Comparison of ENCODE assay signal across 9 cellular contexts in the genomic region with DNA sequence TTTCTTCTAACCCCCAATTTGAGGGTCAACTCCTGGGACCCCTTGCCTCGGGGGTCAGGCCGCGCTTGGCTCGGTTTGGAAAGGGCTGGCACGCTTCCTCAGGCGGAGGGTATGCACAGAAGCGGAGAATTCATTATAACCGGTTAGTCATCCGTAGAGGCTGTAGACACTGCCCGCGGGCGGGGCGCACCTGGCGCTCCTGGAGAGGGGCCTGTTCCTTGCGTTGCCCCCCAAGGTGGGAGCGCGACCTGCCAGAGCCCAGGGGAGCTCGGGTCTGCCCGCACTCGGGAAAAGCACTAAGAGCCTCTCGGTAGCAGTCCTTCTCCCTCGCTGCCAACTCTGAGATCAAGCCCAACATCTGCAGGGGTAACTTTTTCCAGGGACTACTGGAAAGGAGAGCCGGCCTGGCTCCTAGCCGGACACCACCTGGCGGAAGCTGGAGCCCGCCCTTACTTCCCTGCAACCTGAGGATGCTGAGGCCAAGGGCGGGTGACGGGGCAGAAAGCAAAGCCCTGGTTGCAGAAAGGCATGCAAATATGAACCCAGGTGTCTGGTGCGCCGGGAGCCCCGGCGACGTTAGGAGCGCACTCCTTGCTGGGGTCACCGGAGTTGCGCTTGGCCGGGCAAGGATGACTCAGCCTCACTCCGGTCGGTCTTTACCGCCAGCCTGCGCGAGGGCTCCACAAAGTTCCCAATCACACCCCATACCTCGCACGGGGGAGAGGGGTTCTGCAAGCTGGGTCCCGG. TPM values are rescaled to one million over a fixed set of nuclear protein-coding genes. Genes with fewer than 3 reads are reported as not detected.
A peak's percentile ranks its signal among the peaks of the same experiment; 100 is the strongest.
DNase-seq lines count a peak whose midpoint lies in the region; ATAC-seq and TF ChIP-seq lines count a peak whose summit lies in the region.
"Had no signal": no experiment of that assay in that cellular context is flagged by ENCODE, and none has a peak within 500 bp of the region (broad histone marks: within the 10 kb centered on the region; RNA-seq: fewer than 3 reads in every experiment).

No MANE protein-coding gene starts in this region.

- H3K36me3 ChIP-seq in Karpas-422 (ENCODE audit: insufficient read depth, low read length), result no peaks in the 10 kb centered on the region
- no peaks in the 10 kb centered on the region for H3K36me3 ChIP-seq in skeletal muscle tissue (ENCODE audit: control insufficient read depth in 3 of 3, insufficient read depth in 3 of 3, low read length in 3 of 3)

- H3K4me1 ChIP-seq in Karpas-422 (ENCODE audit: low read length), result peaks cover 15% of the 10 kb centered on the region
- H3K4me1 ChIP-seq in foreskin keratinocyte, result no peaks in the 10 kb centered on the region
- peaks cover 15 to 34% (median 16%) of the 10 kb centered on the region in 3 donors for H3K4me1 ChIP-seq in skeletal muscle tissue (ENCODE audit: control insufficient read depth in 3 of 3, insufficient read depth in 3 of 3, low read length in 3 of 3)

- DNase-seq in NCI-H345 (lab: John Stamatoyannopoulos, UW), result peak; percentile 38
- DNase-seq in NCI-H345 treated with DMSO at 0.1 percent for 48 hours (lab: John Stamatoyannopoulos, UW; ENCODE audit: unreplicated experiment), result no peak
- DNase-seq in Karpas-422, result peak; percentile 95
- DNase-seq in foreskin keratinocyte, result peak; percentile 27 to 50
- DNase-seq in CD1c-positive myeloid dendritic cell (ENCODE audit: extremely low spot score), result no peak
- no peak for DNase-seq in cerebellar nuclear complex (lab: John Stamatoyannopoulos, UW)

- peak overlapping the region; percentile 69 for H3K4me3 ChIP-seq in Karpas-422 (ENCODE audit: low read length)
- peak overlapping the region; percentile 51 to 72 (median 70) for H3K4me3 ChIP-seq in skeletal muscle tissue (ENCODE audit: low read length in 3 of 3)

- no peaks in the 10 kb centered on the region for H3K9me2 ChIP-seq in Karpas-422 (replicated peaks; ENCODE audit: insufficient read depth, low read length)

- H3K79me2 ChIP-seq in Karpas-422 (ENCODE audit: low read length), result no peaks in the 10 kb centered on the region

- peak overlapping the region; percentile 81 for H2AFZ ChIP-seq in Karpas-422 (ENCODE audit: low read length)

- H4K20me1 ChIP-seq in Karpas-422 (ENCODE audit: insufficient read depth, low read depth, low read length), result no peaks in the 10 kb centered on the region

- ATAC-seq in foreskin keratinocyte, result peak; percentile 41
- ATAC-seq in HG02610 (IDR thresholded peaks at IDR 0.05; ENCODE audit: unreplicated experiment), result no peak

- no peak for TF ChIP-seq CTCF in foreskin keratinocyte (conservative IDR thresholded peaks at IDR 0.05)

- H3K9me3 ChIP-seq in Karpas-422 (ENCODE audit: low read length) (no peaks in the 10 kb centered on the region), skeletal muscle tissue (ENCODE audit: control insufficient read depth in 3 of 3, low read length in 3 of 3) (no peaks in the 10 kb centered on the region)

- peak overlapping the region; percentile 95 for H3K4me2 ChIP-seq in Karpas-422 (ENCODE audit: low read depth, low read length, poor library complexity, severe bottlenecking)

- H3K27ac ChIP-seq in Karpas-422 (ENCODE audit: low read length) (peak overlapping the region; percentile 55; the same call in 1 of the 2 replicates), foreskin keratinocyte (no peak overlapping the region), skeletal muscle tissue (ENCODE audit: low read depth, low read length) (no peak overlapping the region)

- H3K9ac ChIP-seq in Karpas-422 (ENCODE audit: low read length), result peak overlapping the region; percentile 77
- H3K9ac ChIP-seq in skeletal muscle tissue (ENCODE audit: low read depth in 1 of 3, low read length in 3 of 3), result peak overlapping the region; percentile 21 to 79 (median 67)

- no peaks in the 10 kb centered on the region for H3K27me3 ChIP-seq in Karpas-422 (ENCODE audit: low read length)
- peaks cover 75% of the 10 kb centered on the region for H3K27me3 ChIP-seq in foreskin keratinocyte
- H3K27me3 ChIP-seq in skeletal muscle tissue (ENCODE audit: control insufficient read depth in 3 of 3, insufficient read depth in 3 of 3, low read length in 3 of 3), result peaks cover 0 to 4% (median 0%) of the 10 kb centered on the region in 3 donors

RNA-seq across cellular contexts. Expression of a gene that starts 1.5 kb away (rescaled TPM):
- 0.11 TPM in 1 of 2 replicates, not detected in the other for total RNA-seq in Karpas-422 (2014; rRNA removed; shearing (Covaris generic); ENCODE audit: low replicate concordance)
- 0.71 TPM in 1 of 2 replicates, not detected in the other for total RNA-seq in foreskin keratinocyte
- 0.04 and 0.62 TPM in 2 replicates for polyA plus RNA-seq in foreskin keratinocyte
- 3.1 TPM for total RNA-seq in skeletal muscle tissue
- total RNA-seq: T-helper 1 cell treated with Interleukin-12 subunit alpha and Interleukin-12 subunit beta and Interleukin-4 antibody, amounts not matched to agents 30 ng/mL and 1 ng/mL, for 36 hours had no signal

Comparison
In these comparisons a context has a peak if more than half of its experiments do, and no peak if none do; other contexts are left out.
1. DNase-seq: peak in NCI-H345 (single experiment), Karpas-422 (single experiment) and foreskin keratinocyte (2 of 2); none in NCI-H345 treated with DMSO at 0.1 percent for 48 hours (single experiment), CD1c-positive myeloid dendritic cell (single experiment) and cerebellar nuclear complex (0 of 2).